In the genomic region with DNA sequence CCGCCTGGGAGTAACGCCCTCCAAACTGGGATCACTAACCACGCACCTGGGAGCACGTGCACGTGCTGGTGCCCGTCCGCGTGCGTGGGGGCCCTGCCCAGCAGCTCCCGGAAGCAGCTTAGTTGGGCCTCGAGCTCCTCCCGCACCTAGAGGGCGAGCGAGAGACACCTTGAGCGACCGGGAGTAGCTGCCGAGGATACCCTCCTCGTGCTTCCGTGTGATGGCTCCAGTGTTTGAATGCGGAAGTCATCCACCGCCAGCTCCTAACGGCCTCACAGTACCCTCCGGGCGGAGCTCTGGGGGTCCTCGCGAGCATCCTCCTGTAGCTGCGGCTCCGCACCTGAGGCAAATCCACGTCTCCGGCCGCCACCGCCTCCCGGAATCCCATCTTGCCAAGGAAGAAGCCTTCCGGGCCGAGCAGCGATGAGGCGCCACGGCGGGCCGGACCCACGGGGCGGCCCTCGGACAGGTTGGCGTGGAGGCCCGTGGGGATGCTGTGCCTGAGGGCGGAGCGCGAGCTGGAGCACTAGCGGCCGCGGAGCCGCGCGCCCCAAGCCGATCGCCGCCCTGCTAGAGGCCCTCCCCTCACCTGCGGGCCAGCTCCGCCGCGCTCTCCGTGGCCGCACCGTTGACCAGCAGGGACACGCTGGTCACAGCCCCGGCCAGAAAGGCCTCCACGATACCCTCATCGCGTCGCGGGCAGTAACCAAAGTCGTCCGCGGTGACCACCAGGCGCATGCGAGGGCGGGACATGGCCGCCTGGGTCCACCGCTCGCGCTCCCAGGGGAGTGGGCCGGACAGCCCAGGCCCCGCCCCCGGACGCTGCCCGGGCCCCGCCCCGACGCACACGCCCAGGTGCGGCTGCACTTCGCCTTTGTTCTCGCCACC, we compare ENCODE assay signal across 8 cellular contexts.
DNase-seq lines count a peak whose midpoint lies in the region; ATAC-seq and TF ChIP-seq lines count a peak whose summit lies in the region.

YDJC (minus strand) TSS at position 761 of the 888 bp plus-strand sequence; CDS start at position 753, 8 bp downstream.

- H3K9me3 ChIP-seq in mucosa of rectum (ENCODE audit: control insufficient read depth in 2 of 2, low read length in 2 of 2), result no peaks in the 10 kb centered on the region

- TF ChIP-seq EP300 in Ishikawa (IDR thresholded peaks at IDR 0.05; ENCODE audit: borderline replicate concordance), result no peak

- ATAC-seq in GM21576 (IDR thresholded peaks at IDR 0.05; ENCODE audit: unreplicated experiment), result peak; percentile 70

- H3K9ac ChIP-seq in mucosa of rectum (ENCODE audit: low read depth in 1 of 2, low read length in 2 of 2), result peak within 1 kb of the TSS; percentile 72 to 90

- peaks cover 5 to 9% of the 10 kb centered on the region in 2 donors for H3K4me1 ChIP-seq in mucosa of rectum (ENCODE audit: control insufficient read depth in 2 of 2, insufficient read depth in 2 of 2, low read length in 2 of 2)

- peaks cover 2 to 15% of the 10 kb centered on the region in 2 donors for H3K36me3 ChIP-seq in mucosa of rectum (ENCODE audit: control insufficient read depth in 2 of 2, insufficient read depth in 2 of 2, low read length in 2 of 2)

- H3K27me3 ChIP-seq in mucosa of rectum (ENCODE audit: control insufficient read depth in 2 of 2, insufficient read depth in 2 of 2, low read length in 2 of 2), result no peaks in the 10 kb centered on the region

- TF ChIP-seq RAD21 in Ishikawa (IDR thresholded peaks at IDR 0.05; ENCODE audit: low read depth), result peak; percentile 38; the same call in 1 of the 2 replicates

- DNase-seq in DMS153 treated with DMSO at 0.1 percent for 48 hours (lab: John Stamatoyannopoulos, UW; ENCODE audit: unreplicated experiment) (peak; percentile 89), OCI-M1 (lab: John Stamatoyannopoulos, UW) (peak; percentile 99), activated T-cell treated with anti-CD3 and anti-CD28 coated beads for 24 hours (ENCODE audit: low read depth) (peak; percentile 93), epithelial cell of prostate (ENCODE audit: low read depth, low spot score) (peak; percentile 74)
- peak; percentile 85 to 89 for DNase-seq in stimulated activated CD8-positive, alpha-beta memory T cell treated with anti-CD3 and anti-CD28 coated beads, Interleukin-4, amount 100 ng/mL, for 4 hours (ENCODE audit: low read depth in 2 of 2, low spot score in 1 of 2)

- peak within 1 kb of the TSS; percentile 79 to 89 for H3K4me3 ChIP-seq in mucosa of rectum (ENCODE audit: low read length in 2 of 2)

- H3K27ac ChIP-seq in epithelial cell of prostate (peak within 1 kb of the TSS; percentile 73), mucosa of rectum (ENCODE audit: low read depth in 2 of 2, low read length in 2 of 2) (peak within 1 kb of the TSS; percentile 81 to 86)

TF ChIP-seq in Ishikawa, 13 proteins besides CTCF, POLR2A, EP300 and RAD21:
- TF ChIP-seq ZBTB7A (IDR thresholded peaks at IDR 0.05; ENCODE audit: low read depth) (no peak), TAF1 (IDR thresholded peaks at IDR 0.05; ENCODE audit: low read depth) (peak; percentile 54; the same call in 1 of the 2 replicates), TEAD4 (IDR thresholded peaks at IDR 0.05) (peak; percentile 47; the same call in 1 of the 2 replicates), CREB1 (IDR thresholded peaks at IDR 0.05; ENCODE audit: low read depth) (no peak), NFIC (IDR thresholded peaks at IDR 0.05) (no peak), YY1 (IDR thresholded peaks at IDR 0.05; ENCODE audit: low read depth) (peak; percentile 71), TCF12 (IDR thresholded peaks at IDR 0.05; ENCODE audit: low read depth) (0 out of 2 replicates have a peak, but pooled peaks have one; percentile 38), MAX (IDR thresholded peaks at IDR 0.05) (peak; percentile 100), CEBPB (IDR thresholded peaks at IDR 0.05) (no peak), REST (IDR thresholded peaks at IDR 0.05; ENCODE audit: low read depth) (no peak), EGR1 (IDR thresholded peaks at IDR 0.05) (no peak)
- TF ChIP-seq, protein P1, sequence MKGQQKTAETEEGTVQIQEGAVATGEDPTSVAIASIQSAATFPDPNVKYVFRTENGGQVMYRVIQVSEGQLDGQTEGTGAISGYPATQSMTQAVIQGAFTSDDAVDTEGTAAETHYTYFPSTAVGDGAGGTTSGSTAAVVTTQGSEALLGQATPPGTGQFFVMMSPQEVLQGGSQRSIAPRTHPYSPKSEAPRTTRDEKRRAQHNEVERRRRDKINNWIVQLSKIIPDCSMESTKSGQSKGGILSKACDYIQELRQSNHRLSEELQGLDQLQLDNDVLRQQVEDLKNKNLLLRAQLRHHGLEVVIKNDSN (IDR thresholded peaks at IDR 0.05), result peak; percentile 71; the same call in 1 of the 2 replicates

Comparison
In these comparisons a context has a peak if more than half of its experiments do, and no peak if none do; other contexts are left out.
1. Peak in every context shown above with its lines: DNase-seq, ATAC-seq, H3K4me3 ChIP-seq and H3K27ac ChIP-seq.